1 cellular context compared by ENCODE assay signal in genomic region chr2:26521913-26522180, GRCh38.
TF ChIP-seq lines count a peak whose summit lies in the region.

No MANE protein-coding gene starts in this region.

TF ChIP-seq in K562, 482 proteins besides CTCF, POLR2A, EP300 and RAD21 (continued from another document):
- TF ChIP-seq, protein P1, sequence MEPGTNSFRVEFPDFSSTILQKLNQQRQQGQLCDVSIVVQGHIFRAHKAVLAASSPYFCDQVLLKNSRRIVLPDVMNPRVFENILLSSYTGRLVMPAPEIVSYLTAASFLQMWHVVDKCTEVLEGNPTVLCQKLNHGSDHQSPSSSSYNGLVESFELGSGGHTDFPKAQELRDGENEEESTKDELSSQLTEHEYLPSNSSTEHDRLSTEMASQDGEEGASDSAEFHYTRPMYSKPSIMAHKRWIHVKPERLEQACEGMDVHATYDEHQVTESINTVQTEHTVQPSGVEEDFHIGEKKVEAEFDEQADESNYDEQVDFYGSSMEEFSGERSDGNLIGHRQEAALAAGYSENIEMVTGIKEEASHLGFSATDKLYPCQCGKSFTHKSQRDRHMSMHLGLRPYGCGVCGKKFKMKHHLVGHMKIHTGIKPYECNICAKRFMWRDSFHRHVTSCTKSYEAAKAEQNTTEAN (CRISPR knock-in tag; IDR thresholded peaks at IDR 0.05), result no peak
- TF ChIP-seq TEAD4 (IDR thresholded peaks at IDR 0.05; ENCODE audit: low read length) (no peak), TEAD4 (CRISPR knock-in tag; IDR thresholded peaks at IDR 0.05; ENCODE audit: borderline replicate concordance) (no peak), GTF2F1 (IDR thresholded peaks at IDR 0.05; ENCODE audit: low read depth, low read length) (no peak)
